8 cellular contexts compared by ENCODE assay signal in genomic region chr2:99337931-99338580, GRCh38. TPM values are rescaled to one million over a fixed set of nuclear protein-coding genes. Genes with fewer than 3 reads are reported as not detected.
DNase-seq lines count a peak whose midpoint lies in the region; ATAC-seq and TF ChIP-seq lines count a peak whose summit lies in the region.

No MANE protein-coding gene starts in this region.

- TF ChIP-seq CTCF in DND-41 (IDR thresholded peaks at IDR 0.05; ENCODE audit: borderline replicate concordance, extremely low read depth, low read length, poor library complexity, severe bottlenecking) (no peak), OCI-LY1 (IDR thresholded peaks at IDR 0.05; ENCODE audit: low read length) (no peak)

- H4K20me1 ChIP-seq in DND-41 (ENCODE audit: insufficient read depth, low read length) (peaks cover 43% of the 10 kb centered on the region; the same call in 1 of the 2 replicates), OCI-LY1 (ENCODE audit: insufficient read depth, low read length) (0 out of 2 replicates have a peak, but pooled peaks cover 4% of the 10 kb centered on the region)

- H3K9me3 ChIP-seq in DND-41 (ENCODE audit: insufficient read depth, low read length, severe bottlenecking) (no peaks in the 10 kb centered on the region), OCI-LY1 (ENCODE audit: low read length) (no peaks in the 10 kb centered on the region)

- H3K4me3 ChIP-seq in DND-41 (ENCODE audit: low read depth in 1 of 2, low read length in 2 of 2) (peak overlapping the region; percentile 61 to 88), OCI-LY1 (ENCODE audit: low read depth, low read length, poor library complexity, severe bottlenecking) (peak overlapping the region; percentile 77)

- H3F3A ChIP-seq in OCI-LY1 (ENCODE audit: insufficient read depth, low read length) = peaks cover 5% of the 10 kb centered on the region; the same call in 1 of the 2 replicates

- ATAC-seq in DND-41 (ENCODE audit: insufficient read depth, low read depth) (no peak), esophagus mucosa (peak; percentile 0)

- H3K4me1 ChIP-seq in DND-41 (ENCODE audit: insufficient read depth, low read length) = peaks cover 44% of the 10 kb centered on the region
- peaks cover 45% of the 10 kb centered on the region for H3K4me1 ChIP-seq in OCI-LY1 (ENCODE audit: insufficient read depth, low read length, severe bottlenecking)

- H3K27ac ChIP-seq in DND-41 (ENCODE audit: low read length) (peak overlapping the region; percentile 74), OCI-LY1 (ENCODE audit: low read depth, low read length, poor library complexity, severe bottlenecking) (peak overlapping the region; percentile 93)

- H3K4me2 ChIP-seq in DND-41 (ENCODE audit: insufficient read depth, low read length) = peak overlapping the region; percentile 87
- H3K4me2 ChIP-seq in OCI-LY1 (ENCODE audit: low read length) = peak overlapping the region; percentile 97

- peaks cover 12% of the 10 kb centered on the region for H3K36me3 ChIP-seq in DND-41 (ENCODE audit: insufficient read depth, low read length)
- H3K36me3 ChIP-seq in OCI-LY1 (ENCODE audit: insufficient read depth, low read length) = peaks cover 5% of the 10 kb centered on the region

- H3K79me2 ChIP-seq in DND-41 (ENCODE audit: insufficient read depth, low read length) (peaks cover 88% of the 10 kb centered on the region), OCI-LY1 (ENCODE audit: insufficient read depth, low read length) (peaks cover 77% of the 10 kb centered on the region)

- H3K9me2 ChIP-seq in OCI-LY1 (ENCODE audit: low read depth, low read length) = no peaks in the 10 kb centered on the region

- in situ Hi-C loops in G401 (cut with HindIII; ENCODE audit: low sequenced_read_pairs) = no loop called here

- peak overlapping the region; percentile 76 for H3K9ac ChIP-seq in DND-41 (ENCODE audit: low read depth, low read length)
- peak overlapping the region; percentile 72 for H3K9ac ChIP-seq in OCI-LY1 (ENCODE audit: low read length)

- no peak for DNase-seq in DND-41
- peak; percentile 24 for DNase-seq in HCEC 1CT
- DNase-seq in pons (ENCODE audit: low spot score) = peak; percentile 5
- DNase-seq in DMS153 (lab: John Stamatoyannopoulos, UW) = no peak
- no peak for DNase-seq in head of caudate nucleus
- DNase-seq in G401 (ENCODE audit: low spot score) = no peak

- intact Hi-C loops in head of caudate nucleus (cut with DNase I) = loop anchor here (1.0 to 10.0 kb wide), 3 partner anchors 152 to 183 kb away; partner anchors contain the start of genes LIPT1, MITD1, MRPL30 and REV1

- H3K27me3 ChIP-seq in DND-41 (ENCODE audit: insufficient read depth, low read length, poor library complexity) = no peaks in the 10 kb centered on the region
- no peaks in the 10 kb centered on the region for H3K27me3 ChIP-seq in OCI-LY1 (ENCODE audit: insufficient read depth, low read length)

- H2AFZ ChIP-seq in DND-41 (ENCODE audit: low read depth, low read length) (peak overlapping the region; percentile 91), OCI-LY1 (ENCODE audit: low read length) (no peak overlapping the region)

RNA-seq across cellular contexts. Expression of gene EIF5B, which starts 0.9 kb away (rescaled TPM):
- 24.7 TPM for total RNA-seq in esophagus mucosa
- total RNA-seq in G401 (2014; rRNA removed; shearing (Covaris generic)) = 7.4 and 8.1 TPM in 2 replicates

RNA-seq across cellular contexts. Expression of gene TXNDC9, which starts 1.9 kb away (rescaled TPM):
- 25.6 TPM for total RNA-seq in esophagus mucosa
- 102 and 106 TPM in 2 replicates for total RNA-seq in G401 (2014; rRNA removed; shearing (Covaris generic))

RNA-seq across cellular contexts. Expression of gene LYG1, which starts 37.1 kb away (rescaled TPM):
- 0.20 TPM for total RNA-seq in esophagus mucosa
- total RNA-seq in G401 (2014; rRNA removed; shearing (Covaris generic)) = not detected in 2 replicates

Comparison
In these comparisons a context has a peak if more than half of its experiments do, and no peak if none do; other contexts are left out.
1. DNase-seq: peak in HCEC 1CT (single experiment) and pons (single experiment); none in DND-41 (single experiment), DMS153 (single experiment), head of caudate nucleus (0 of 42) and G401 (single experiment).